8 cellular contexts compared by ENCODE assay signal in genomic region chr2:144382848-144383247, GRCh38.
DNase-seq lines count a peak whose midpoint lies in the region; ATAC-seq, FAIRE-seq and TF ChIP-seq lines count a peak whose summit lies in the region.

No MANE protein-coding gene starts in this region.

- H3K4me1 Mint-ChIP-seq in activated B cell treated with CpG ODN at 0.5 μM for 24 hours, result peaks cover 44% of the 10 kb centered on the region

- intact Hi-C loops in activated B cell treated with CpG ODN at 0.5 μM for 24 hours (cut with micrococcal nuclease), result loop anchor here (1.0 to 5.0 kb wide), 5 partner anchors 25 to 221 kb away; a partner anchor contains a TSS

- POLR2A ChIA-PET in activated B cell treated with CpG ODN at 0.5 μM for 24 hours (lab: Charles Lee), result interaction anchor here (0.6 to 1.6 kb wide), 5 partner anchors 8 to 144 kb away, joined by 3 to 5 read pairs (median 4); a partner anchor contains a TSS

- H3K9me3 Mint-ChIP-seq in activated B cell treated with CpG ODN at 0.5 μM for 24 hours, result no peaks in the 10 kb centered on the region

- ATAC-seq in HG03108 (IDR thresholded peaks at IDR 0.05; ENCODE audit: unreplicated experiment), result peak; percentile 99
- peak; percentile 97 for ATAC-seq in activated B cell treated with CpG ODN at 0.5 μM for 24 hours (ENCODE audit: low read depth)

- no peak overlapping the region for H3K4me3 ChIP-seq in small intestine (ENCODE audit: low read depth in 1 of 2, low read length in 2 of 2)

- WGBS in small intestine, 3 donors, result 57 to 75% (median 59%) methylated on average over 2 of the region's 2 CpGs

- DNase-seq in stimulated activated CD4-positive, alpha-beta T cell treated with anti-CD3 and anti-CD28 coated beads, Interleukin-4, amount 100 ng/mL, for 24 hours, result peak; percentile 10
- no peak for DNase-seq in stimulated activated CD4-positive, alpha-beta T cell treated with anti-CD3 and anti-CD28 coated beads, Interleukin-4, amount 100 ng/mL, for 4 hours
- DNase-seq in activated B cell treated with CpG ODN at 0.5 μM for 24 hours (no peak), small intestine (peak; percentile 68), middle frontal gyrus (ENCODE audit: extremely low spot score, low spot score) (no peak), cerebellum (ENCODE audit: low spot score) (no peak)
- no peak for DNase-seq in stimulated activated CD4-positive, alpha-beta T cell treated with anti-CD3 and anti-CD28 coated beads, Interleukin-2, amount 100 ng/mL, for 24 hours

- H3K27me3 ChIP-seq in small intestine (ENCODE audit: control insufficient read depth in 2 of 2, insufficient read depth in 2 of 2, low read length in 2 of 2), result no peaks in the 10 kb centered on the region

- no peak overlapping the region for H3K27ac ChIP-seq in small intestine (ENCODE audit: low read depth in 1 of 2, low read length in 1 of 2)

- H3K4me3 Mint-ChIP-seq in activated B cell treated with CpG ODN at 0.5 μM for 24 hours, result peak overlapping the region; percentile 50

- TF ChIP-seq CTCF in activated B cell treated with CpG ODN at 0.5 μM for 24 hours (IDR thresholded peaks at IDR 0.05), result no peak

- no peak for FAIRE-seq in small intestine (lab: Jason Lieb, UNC)

- H3K36me3 Mint-ChIP-seq in activated B cell treated with CpG ODN at 0.5 μM for 24 hours (ENCODE audit: low read depth), result peaks cover 17% of the 10 kb centered on the region

- CTCF ChIA-PET in activated B cell treated with CpG ODN at 0.5 μM for 24 hours (lab: Charles Lee), result no interaction called here

- H3K27me3 Mint-ChIP-seq in activated B cell treated with CpG ODN at 0.5 μM for 24 hours, result no peaks in the 10 kb centered on the region

- H3K27ac Mint-ChIP-seq in activated B cell treated with CpG ODN at 0.5 μM for 24 hours, result peak overlapping the region; percentile 72

- H3K9me3 ChIP-seq in small intestine (ENCODE audit: control insufficient read depth, low read depth), result no peaks in the 10 kb centered on the region

- no peaks in the 10 kb centered on the region for H3K36me3 ChIP-seq in small intestine (ENCODE audit: control insufficient read depth in 2 of 2, insufficient read depth in 2 of 2, low read length in 2 of 2)

- H3K4me1 ChIP-seq in small intestine (ENCODE audit: control insufficient read depth in 2 of 2, insufficient read depth in 1 of 2, low read depth in 1 of 2, low read length in 1 of 2), result no peaks in the 10 kb centered on the region

Comparison
In these comparisons a context has a peak if more than half of its experiments do, and no peak if none do; other contexts are left out.
1. DNase-seq: peak in stimulated activated CD4-positive, alpha-beta T cell treated with anti-CD3 and anti-CD28 coated beads, Interleukin-4, amount 100 ng/mL, for 24 hours (single experiment) and small intestine (single experiment); none in stimulated activated CD4-positive, alpha-beta T cell treated with anti-CD3 and anti-CD28 coated beads, Interleukin-4, amount 100 ng/mL, for 4 hours (0 of 2), activated B cell treated with CpG ODN at 0.5 μM for 24 hours (single experiment), middle frontal gyrus (single experiment), stimulated activated CD4-positive, alpha-beta T cell treated with anti-CD3 and anti-CD28 coated beads, Interleukin-2, amount 100 ng/mL, for 24 hours (0 of 2) and cerebellum (single experiment).